ENCODE assay signal across 18 cellular contexts in genomic region chr2:59083075-59083792, GRCh38.
DNase-seq lines count a peak whose midpoint lies in the region; ATAC-seq and TF ChIP-seq lines count a peak whose summit lies in the region.
"Had no signal": no experiment of that assay in that cellular context is flagged by ENCODE, and none has a peak within 500 bp of the region (broad histone marks: within the 10 kb centered on the region; RNA-seq: fewer than 3 reads in every experiment).

No MANE protein-coding gene starts in this region.

- H3K9ac ChIP-seq in DND-41 (ENCODE audit: low read depth, low read length) = no peak overlapping the region
- peak overlapping the region; percentile 43 for H3K9ac ChIP-seq in neural cell (ENCODE audit: low read length)

- H3K36me3 ChIP-seq in DND-41 (ENCODE audit: insufficient read depth, low read length) = no peaks in the 10 kb centered on the region
- no peaks in the 10 kb centered on the region for H3K36me3 ChIP-seq in neural cell (ENCODE audit: insufficient read depth, low read length)

- H3K4me2 ChIP-seq in DND-41 (ENCODE audit: insufficient read depth, low read length) (no peak overlapping the region), neural cell (ENCODE audit: low read length) (peak overlapping the region; percentile 17)
- H3K4me2 ChIP-seq: A549 had no signal

- H2AFZ ChIP-seq in DND-41 (ENCODE audit: low read depth, low read length) (no peak overlapping the region), neural cell (ENCODE audit: low read depth, low read length) (no peak overlapping the region)

- DNase-seq in DND-41 (no peak), NB4 (ENCODE audit: low read depth) (peak; percentile 1), erythroblast (lab: John Stamatoyannopoulos, UW) (no peak), HCEC 1CT (no peak)
- no peak for DNase-seq in activated CD4-positive, alpha-beta T cell treated with anti-CD3 and anti-CD28 coated beads for 4 hours
- DNase-seq in activated naive CD4-positive, alpha-beta T cell treated with Interleukin-2 at 50 U/mL for 16 hours = no peak
- DNase-seq: NCI-H1105, NCI-H1694, NCI-H2081, NCI-H2171, NCI-H345, NCI-H524, NCI-H82, PC-3, Right ventricle myocardium superior had no signal

- H3K79me2 ChIP-seq in DND-41 (ENCODE audit: insufficient read depth, low read length) (no peaks in the 10 kb centered on the region), neural cell (replicated peaks; ENCODE audit: insufficient read depth, low read length) (no peaks in the 10 kb centered on the region)

- TF ChIP-seq POLR2A in NB4 (IDR thresholded peaks at IDR 0.05; ENCODE audit: extremely low read depth, insufficient read length) (no peak), erythroblast (IDR thresholded peaks at IDR 0.05; ENCODE audit: low read length) (peak; percentile 12)

- peak; percentile 8 for TF ChIP-seq CTCF in DND-41 (IDR thresholded peaks at IDR 0.05; ENCODE audit: borderline replicate concordance, extremely low read depth, low read length, poor library complexity, severe bottlenecking)
- no peak for TF ChIP-seq CTCF in NB4 (IDR thresholded peaks at IDR 0.05; ENCODE audit: low read depth, low read length)
- TF ChIP-seq CTCF in neural cell (IDR thresholded peaks at IDR 0.05; ENCODE audit: poor library complexity, severe bottlenecking) = peak; percentile 31

- no peaks in the 10 kb centered on the region for H3K9me2 ChIP-seq in neural cell (ENCODE audit: insufficient read depth, low read length)

- no peak for ATAC-seq in DND-41 (ENCODE audit: insufficient read depth, low read depth)
- ATAC-seq: A549, HCT116, PC-3 had no signal

- H3K27ac ChIP-seq in DND-41 (ENCODE audit: low read length) = no peak overlapping the region
- peak overlapping the region; percentile 90 for H3K27ac ChIP-seq in neural cell (ENCODE audit: low read length)
- H3K27ac ChIP-seq: A549 had no signal

- peak; percentile 18 for TF ChIP-seq RAD21 in neural cell (conservative IDR thresholded peaks at IDR 0.05)

- H3K4me3 ChIP-seq in DND-41 (ENCODE audit: low read depth in 1 of 2, low read length in 2 of 2) = no peak overlapping the region
- H3K4me3 ChIP-seq in NB4 (ENCODE audit: low read depth, low read length) = no peak overlapping the region
- peak overlapping the region; percentile 23 for H3K4me3 ChIP-seq in neural cell (ENCODE audit: low read length)
- H3K4me3 ChIP-seq: A549 had no signal

- H4K20me1 ChIP-seq in DND-41 (ENCODE audit: insufficient read depth, low read length) = no peaks in the 10 kb centered on the region
- H4K20me1 ChIP-seq in neural cell (ENCODE audit: insufficient read depth) = no peaks in the 10 kb centered on the region

- TF ChIP-seq EP300 in neural cell (conservative IDR thresholded peaks at IDR 0.05; ENCODE audit: poor library complexity, severe bottlenecking) = peak; percentile 93

- H3K9me3 ChIP-seq in DND-41 (ENCODE audit: insufficient read depth, low read length, severe bottlenecking) (no peaks in the 10 kb centered on the region), neural cell (ENCODE audit: low read length) (no peaks in the 10 kb centered on the region)
- H3K9me3 ChIP-seq: A549 had no signal

- H3F3A ChIP-seq in neural cell (ENCODE audit: insufficient read depth, low read length, poor library complexity, severe bottlenecking) = no peaks in the 10 kb centered on the region

- no peaks in the 10 kb centered on the region for H3K4me1 ChIP-seq in DND-41 (ENCODE audit: insufficient read depth, low read length)
- H3K4me1 ChIP-seq: A549 had no signal

- H3K27me3 ChIP-seq in DND-41 (ENCODE audit: insufficient read depth, low read length, poor library complexity) (no peaks in the 10 kb centered on the region), neural cell (ENCODE audit: insufficient read depth, low read depth, low read length) (no peaks in the 10 kb centered on the region)

TF ChIP-seq in neural cell, 6 proteins besides CTCF, POLR2A, EP300 and RAD21:
- no peak for TF ChIP-seq EZH2 (IDR thresholded peaks at IDR 0.05; ENCODE audit: borderline replicate concordance, insufficient read depth, low read length, poor library complexity, severe bottlenecking)
- peak; percentile 79 for TF ChIP-seq POLR2AphosphoS5 (IDR thresholded peaks at IDR 0.05)
- no peak for TF ChIP-seq TAF1 (IDR thresholded peaks at IDR 0.05; ENCODE audit: low read depth)
- peak; percentile 37 for TF ChIP-seq SMC3 (conservative IDR thresholded peaks at IDR 0.05; ENCODE audit: poor library complexity)
- no peak for TF ChIP-seq MXI1 (conservative IDR thresholded peaks at IDR 0.05; ENCODE audit: poor library complexity, severe bottlenecking)
- TF ChIP-seq, protein P1, sequence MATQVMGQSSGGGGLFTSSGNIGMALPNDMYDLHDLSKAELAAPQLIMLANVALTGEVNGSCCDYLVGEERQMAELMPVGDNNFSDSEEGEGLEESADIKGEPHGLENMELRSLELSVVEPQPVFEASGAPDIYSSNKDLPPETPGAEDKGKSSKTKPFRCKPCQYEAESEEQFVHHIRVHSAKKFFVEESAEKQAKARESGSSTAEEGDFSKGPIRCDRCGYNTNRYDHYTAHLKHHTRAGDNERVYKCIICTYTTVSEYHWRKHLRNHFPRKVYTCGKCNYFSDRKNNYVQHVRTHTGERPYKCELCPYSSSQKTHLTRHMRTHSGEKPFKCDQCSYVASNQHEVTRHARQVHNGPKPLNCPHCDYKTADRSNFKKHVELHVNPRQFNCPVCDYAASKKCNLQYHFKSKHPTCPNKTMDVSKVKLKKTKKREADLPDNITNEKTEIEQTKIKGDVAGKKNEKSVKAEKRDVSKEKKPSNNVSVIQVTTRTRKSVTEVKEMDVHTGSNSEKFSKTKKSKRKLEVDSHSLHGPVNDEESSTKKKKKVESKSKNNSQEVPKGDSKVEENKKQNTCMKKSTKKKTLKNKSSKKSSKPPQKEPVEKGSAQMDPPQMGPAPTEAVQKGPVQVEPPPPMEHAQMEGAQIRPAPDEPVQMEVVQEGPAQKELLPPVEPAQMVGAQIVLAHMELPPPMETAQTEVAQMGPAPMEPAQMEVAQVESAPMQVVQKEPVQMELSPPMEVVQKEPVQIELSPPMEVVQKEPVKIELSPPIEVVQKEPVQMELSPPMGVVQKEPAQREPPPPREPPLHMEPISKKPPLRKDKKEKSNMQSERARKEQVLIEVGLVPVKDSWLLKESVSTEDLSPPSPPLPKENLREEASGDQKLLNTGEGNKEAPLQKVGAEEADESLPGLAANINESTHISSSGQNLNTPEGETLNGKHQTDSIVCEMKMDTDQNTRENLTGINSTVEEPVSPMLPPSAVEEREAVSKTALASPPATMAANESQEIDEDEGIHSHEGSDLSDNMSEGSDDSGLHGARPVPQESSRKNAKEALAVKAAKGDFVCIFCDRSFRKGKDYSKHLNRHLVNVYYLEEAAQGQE (IDR thresholded peaks at IDR 0.05; ENCODE audit: borderline replicate concordance) = peak; percentile 13
